In the genomic region with DNA sequence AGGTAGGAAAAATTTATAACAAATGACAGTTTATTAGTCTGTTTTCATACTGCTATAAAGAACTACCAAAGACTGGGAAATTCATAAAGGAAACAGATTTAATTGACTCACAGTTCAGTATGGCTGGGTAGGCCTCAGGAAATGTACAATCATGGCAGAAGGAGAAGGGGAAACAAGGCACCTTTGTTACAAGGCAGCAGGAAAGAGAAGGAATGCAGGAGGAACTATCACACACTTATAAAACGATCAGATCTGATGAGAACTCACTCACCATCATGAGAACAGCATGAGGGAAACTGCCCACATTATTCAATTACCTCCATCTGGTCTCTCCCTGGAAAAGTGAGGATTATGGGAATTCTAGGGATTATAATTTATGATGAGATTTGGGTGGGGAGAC, we compare ENCODE assay signal across 28 cellular contexts.
DNase-seq lines count a peak whose midpoint lies in the region; ATAC-seq, FAIRE-seq and TF ChIP-seq lines count a peak whose summit lies in the region.
"Had no signal": no experiment of that assay in that cellular context is flagged by ENCODE, and none has a peak within 500 bp of the region (broad histone marks: within the 10 kb centered on the region; RNA-seq: fewer than 3 reads in every experiment).

No MANE protein-coding gene starts in this region.

- no peak for ATAC-seq in activated naive CD4-positive, alpha-beta T cell treated with anti-CD3 and anti-CD28 coated beads, Interleukin-2, amount 50 U/mL, for 72 hours
- ATAC-seq: GM12878 had no signal

- H3K4me1 Mint-ChIP-seq in T-helper 2 cell treated with Interferon-gamma antibody and Interleukin-4, amounts not matched to agents 5 μg/mL and 100 μg/mL, for 36 hours (ENCODE audit: low read depth) = no peaks in the 10 kb centered on the region
- H3K4me1 Mint-ChIP-seq in Calu3 (ENCODE audit: low read depth, unreplicated experiment) = no peaks in the 10 kb centered on the region
- H3K4me1 Mint-ChIP-seq: CD14-positive monocyte; CD4-positive, alpha-beta memory T cell; CD4-positive, CD25-positive, alpha-beta regulatory T cell; CD8-positive, alpha-beta memory T cell had no signal

- no peaks in the 10 kb centered on the region for H3K9me3 Mint-ChIP-seq in T-helper 2 cell treated with Interferon-gamma antibody and Interleukin-4, amounts not matched to agents 5 μg/mL and 100 μg/mL, for 36 hours
- peaks cover 0 to 5% of the 10 kb centered on the region in 2 donors for H3K9me3 Mint-ChIP-seq in activated naive CD4-positive, alpha-beta T cell treated with anti-CD3 and anti-CD28 coated beads, Interleukin-2, amount 50 U/mL, for 72 hours
- H3K9me3 Mint-ChIP-seq in Calu3 (ENCODE audit: low read depth, unreplicated experiment) = peaks cover 2% of the 10 kb centered on the region

- intact Hi-C loops in Calu3 (cut with micrococcal nuclease; ENCODE audit: unreplicated experiment) = no loop called here

- no peak overlapping the region for H3K4me3 Mint-ChIP-seq in T-helper 2 cell treated with Interferon-gamma antibody and Interleukin-4, amounts not matched to agents 5 μg/mL and 100 μg/mL, for 36 hours
- no peak overlapping the region for H3K4me3 Mint-ChIP-seq in Calu3 (ENCODE audit: low read depth, unreplicated experiment)
- H3K4me3 Mint-ChIP-seq: CD14-positive monocyte; CD4-positive, alpha-beta memory T cell; CD4-positive, CD25-positive, alpha-beta regulatory T cell; CD8-positive, alpha-beta memory T cell had no signal

- H3K27ac Mint-ChIP-seq in T-helper 2 cell treated with Interferon-gamma antibody and Interleukin-4, amounts not matched to agents 5 μg/mL and 100 μg/mL, for 36 hours = peak overlapping the region; percentile 1
- H3K27ac Mint-ChIP-seq in activated naive CD4-positive, alpha-beta T cell treated with anti-CD3 and anti-CD28 coated beads, Interleukin-2, amount 50 U/mL, for 72 hours = no peak overlapping the region
- H3K27ac Mint-ChIP-seq in Calu3 (ENCODE audit: unreplicated experiment) = no peak overlapping the region
- H3K27ac Mint-ChIP-seq: CD14-positive monocyte; CD4-positive, CD25-positive, alpha-beta regulatory T cell; CD8-positive, alpha-beta memory T cell had no signal

- DNase-seq in T-helper 2 cell treated with Interferon-gamma antibody and Interleukin-4, amounts not matched to agents 5 μg/mL and 100 μg/mL, for 36 hours (ENCODE audit: low spot score) = no peak
- DNase-seq in T-helper 2 cell (no peak), D721Med (ENCODE audit: insufficient read length, low spot score) (no peak), HT1080 (ENCODE audit: low read depth) (peak; percentile 35), SK-MEL-5 (ENCODE audit: low read depth, low spot score) (peak; percentile 58), GM19239 (ENCODE audit: insufficient read length, low spot score) (no peak), Calu3 (no peak)
- no peak for DNase-seq in activated naive CD4-positive, alpha-beta T cell treated with anti-CD3 and anti-CD28 coated beads, Interleukin-2, amount 50 U/mL, for 72 hours (ENCODE audit: low spot score in 2 of 2)
- DNase-seq: 8988T; ACHN; BE2C; C1 segment of cervical spinal cord; CD4-positive, alpha-beta memory T cell; CD4-positive, CD25-positive, alpha-beta regulatory T cell; CD8-positive, alpha-beta memory T cell; COR-L47; DMS 273 treated with DMSO at 0.1 percent for 48 hours; DMS153; DMS53; DMS79; DND-41; EL; GDM1 had no signal

- in situ Hi-C loops in SK-MEL-5 (cut with HindIII; ENCODE audit: low pct_unique_long_range_greater_than_20kb, low sequenced_read_pairs) = no loop called here

- no TSS peak for BruUV-seq in Calu3 (replicated peaks; lab: Mats Ljungman, UMichigan)

- TF ChIP-seq CTCF in D721Med (IDR thresholded peaks at IDR 0.05; ENCODE audit: insufficient read depth, missing control alignments) (no peak), Calu3 (IDR thresholded peaks at IDR 0.05; ENCODE audit: unreplicated experiment) (no peak)

- no peaks in the 10 kb centered on the region for H3K36me3 Mint-ChIP-seq in T-helper 2 cell treated with Interferon-gamma antibody and Interleukin-4, amounts not matched to agents 5 μg/mL and 100 μg/mL, for 36 hours (ENCODE audit: low read depth)
- no peaks in the 10 kb centered on the region for H3K36me3 Mint-ChIP-seq in activated naive CD4-positive, alpha-beta T cell treated with anti-CD3 and anti-CD28 coated beads, Interleukin-2, amount 50 U/mL, for 72 hours
- H3K36me3 Mint-ChIP-seq in Calu3 (ENCODE audit: insufficient read depth, unreplicated experiment) = no peaks in the 10 kb centered on the region
- H3K36me3 Mint-ChIP-seq: CD14-positive monocyte; CD4-positive, alpha-beta memory T cell had no signal

- no peaks in the 10 kb centered on the region for H3K27me3 Mint-ChIP-seq in T-helper 2 cell treated with Interferon-gamma antibody and Interleukin-4, amounts not matched to agents 5 μg/mL and 100 μg/mL, for 36 hours (ENCODE audit: low read depth)
- H3K27me3 Mint-ChIP-seq in Calu3 (ENCODE audit: unreplicated experiment) = no peaks in the 10 kb centered on the region
- H3K27me3 Mint-ChIP-seq: CD4-positive, CD25-positive, alpha-beta regulatory T cell had no signal

- FAIRE-seq in D721Med (lab: Jason Lieb, UNC) (peak; percentile 71), GM19239 (lab: Jason Lieb, UNC) (no peak)
- FAIRE-seq: A204.1, GM12878, GM12892, GM18507 had no signal

- CTCF ChIA-PET in Calu3 (lab: Charles Lee) = no interaction called here

Comparison
In these comparisons a context has a peak if more than half of its experiments do, and no peak if none do; other contexts are left out.
1. DNase-seq: peak in HT1080 (single experiment) and SK-MEL-5 (single experiment); none in T-helper 2 cell treated with Interferon-gamma antibody and Interleukin-4, amounts not matched to agents 5 μg/mL and 100 μg/mL, for 36 hours (single experiment), T-helper 2 cell (0 of 5), D721Med (single experiment), activated naive CD4-positive, alpha-beta T cell treated with anti-CD3 and anti-CD28 coated beads, Interleukin-2, amount 50 U/mL, for 72 hours (0 of 2), GM19239 (single experiment) and Calu3 (single experiment).